12 cellular contexts compared by ENCODE assay signal in the genomic region with DNA sequence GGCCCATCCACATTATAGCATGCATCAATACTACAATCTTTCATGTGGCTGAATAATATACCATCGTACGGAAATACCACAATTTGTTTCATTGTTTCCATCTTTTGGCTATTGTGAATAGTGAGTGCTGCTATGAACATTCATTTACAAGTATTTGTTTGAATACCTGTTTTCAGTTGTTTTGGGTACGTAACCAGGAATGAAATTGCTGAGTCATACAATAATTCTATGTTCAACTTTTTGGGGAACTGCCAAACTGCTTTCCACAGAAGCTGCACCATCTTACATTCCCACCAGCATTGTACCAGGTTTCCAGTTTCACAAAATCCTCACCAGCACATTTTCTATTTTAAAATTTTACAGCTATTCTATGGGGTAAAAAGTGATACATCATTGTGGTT. TPM values are rescaled to one million over a fixed set of nuclear protein-coding genes. Genes with fewer than 3 reads are reported as not detected.
DNase-seq lines count a peak whose midpoint lies in the region; ATAC-seq and TF ChIP-seq lines count a peak whose summit lies in the region.
"Had no signal": no experiment of that assay in that cellular context is flagged by ENCODE, and none has a peak within 500 bp of the region (broad histone marks: within the 10 kb centered on the region; RNA-seq: fewer than 3 reads in every experiment).

No MANE protein-coding gene starts in this region.

- no peaks in the 10 kb centered on the region for H3K27me3 Mint-ChIP-seq in activated T-cell treated with anti-CD3 and anti-CD28 coated beads, Interleukin-2, amount 50 U/mL, for 72 hours (ENCODE audit: low read depth)
- H3K27me3 Mint-ChIP-seq: CD4-positive, alpha-beta memory T cell had no signal

- peak; percentile 69 to 75 for ATAC-seq in activated T-cell treated with anti-CD3 and anti-CD28 coated beads, Interleukin-2, amount 50 U/mL, for 72 hours (replicated peaks in 1 of 2)
- peak; percentile 54; the same call in 1 of the 2 replicates for ATAC-seq in Panc1
- peak; percentile 84 for ATAC-seq in stimulated activated effector memory CD8-positive, alpha-beta T cell treated with anti-CD3 and anti-CD28 coated beads, Interleukin-12 subunit alpha, Interleukin-12 subunit beta, amount 100 ng/mL, for 72 hours
- ATAC-seq in GM19023 (IDR thresholded peaks at IDR 0.05; ENCODE audit: unreplicated experiment): no peak
- ATAC-seq in GM21526 (IDR thresholded peaks at IDR 0.05; ENCODE audit: low FRiP score, unreplicated experiment): no peak

- no TSS peak for BruUV-seq in Panc1 (replicated peaks; lab: Mats Ljungman, UMichigan)

- H3K4me3 ChIP-seq in Panc1 (ENCODE audit: low read depth in 2 of 2, low read length in 2 of 2): no peak overlapping the region
- H3K4me3 ChIP-seq: HAP-1 had no signal

- H3K4me1 Mint-ChIP-seq in activated T-cell treated with anti-CD3 and anti-CD28 coated beads, Interleukin-2, amount 50 U/mL, for 72 hours (ENCODE audit: low read depth): peaks cover 53% of the 10 kb centered on the region
- H3K4me1 Mint-ChIP-seq in stimulated activated effector memory CD8-positive, alpha-beta T cell treated with anti-CD3 and anti-CD28 coated beads, Interleukin-12 subunit alpha, Interleukin-12 subunit beta, amount 100 ng/mL, for 72 hours: peaks cover 36% of the 10 kb centered on the region

- peak overlapping the region; percentile 99 for H3K27ac Mint-ChIP-seq in activated T-cell treated with anti-CD3 and anti-CD28 coated beads, Interleukin-2, amount 50 U/mL, for 72 hours
- peak overlapping the region; percentile 88 for H3K27ac Mint-ChIP-seq in stimulated activated effector memory CD8-positive, alpha-beta T cell treated with anti-CD3 and anti-CD28 coated beads, Interleukin-12 subunit alpha, Interleukin-12 subunit beta, amount 100 ng/mL, for 72 hours

- no peaks in the 10 kb centered on the region for H3K27me3 ChIP-seq in Panc1 (ENCODE audit: control insufficient read depth, insufficient read depth, low read length)

- H3K27ac ChIP-seq in Panc1 (ENCODE audit: low read length): no peak overlapping the region

- no peaks in the 10 kb centered on the region for H3K4me1 ChIP-seq in Panc1 (ENCODE audit: control insufficient read depth, insufficient read depth, low read length)

- CTCF ChIA-PET in Panc1 (lab: Charles Lee): no interaction called here

- no peaks in the 10 kb centered on the region for H3K9me3 ChIP-seq in Panc1 (ENCODE audit: control insufficient read depth, insufficient read depth, low read depth, low read length)
- H3K9me3 ChIP-seq: HAP-1 had no signal

- H3K36me3 Mint-ChIP-seq in activated T-cell treated with anti-CD3 and anti-CD28 coated beads, Interleukin-2, amount 50 U/mL, for 72 hours (ENCODE audit: insufficient read depth in 2 of 2): peaks cover 6 to 16% of the 10 kb centered on the region in 2 donors
- peaks cover 35% of the 10 kb centered on the region for H3K36me3 Mint-ChIP-seq in stimulated activated effector memory CD8-positive, alpha-beta T cell treated with anti-CD3 and anti-CD28 coated beads, Interleukin-12 subunit alpha, Interleukin-12 subunit beta, amount 100 ng/mL, for 72 hours

- intact Hi-C loops in Panc1 (cut with micrococcal nuclease; ENCODE audit: unreplicated experiment): no loop called here

- H3K9me3 Mint-ChIP-seq in activated T-cell treated with anti-CD3 and anti-CD28 coated beads, Interleukin-2, amount 50 U/mL, for 72 hours: peaks cover 6 to 10% of the 10 kb centered on the region in 2 donors
- H3K9me3 Mint-ChIP-seq in stimulated activated effector memory CD8-positive, alpha-beta T cell treated with anti-CD3 and anti-CD28 coated beads, Interleukin-12 subunit alpha, Interleukin-12 subunit beta, amount 100 ng/mL, for 72 hours: peaks cover 7% of the 10 kb centered on the region

- no peaks in the 10 kb centered on the region for H3K36me3 ChIP-seq in Panc1 (ENCODE audit: control insufficient read depth, insufficient read depth, low read length)

- no peak for DNase-seq in activated T-cell treated with anti-CD3 and anti-CD28 coated beads, Interleukin-2, amount 50 U/mL, for 72 hours
- DNase-seq in activated T-cell treated with anti-CD3 and anti-CD28 coated beads, Interleukin-2, amount 50 U/mL, for 1 hour: no peak
- no peak for DNase-seq in Panc1 (ENCODE audit: low read depth, low spot score)
- DNase-seq in dermis microvascular lymphatic vessel endothelial cell (ENCODE audit: low read depth in 2 of 2): peak; percentile 17 to 33
- no peak for DNase-seq in stimulated activated effector memory CD8-positive, alpha-beta T cell treated with anti-CD3 and anti-CD28 coated beads, Interleukin-12 subunit alpha, Interleukin-12 subunit beta, amount 100 ng/mL, for 72 hours (ENCODE audit: low spot score in 2 of 2)
- no peak for DNase-seq in SKM-1 treated with dmso at 0.1 percent for 144 hours (lab: John Stamatoyannopoulos, UW; ENCODE audit: unreplicated experiment)
- DNase-seq: activated gamma-delta T cell treated with Interleukin-2 at 50 U/mL for 16 hours; CD4-positive, alpha-beta memory T cell; mesendoderm had no signal

- no peak for TF ChIP-seq CTCF in Panc1 (IDR thresholded peaks at IDR 0.05)

- POLR2A ChIA-PET in Panc1 (lab: Charles Lee): no interaction called here

- H3K4me3 Mint-ChIP-seq in activated T-cell treated with anti-CD3 and anti-CD28 coated beads, Interleukin-2, amount 50 U/mL, for 72 hours: peak overlapping the region in 1 of 2 donors; percentile 76
- peak overlapping the region; percentile 21 for H3K4me3 Mint-ChIP-seq in stimulated activated effector memory CD8-positive, alpha-beta T cell treated with anti-CD3 and anti-CD28 coated beads, Interleukin-12 subunit alpha, Interleukin-12 subunit beta, amount 100 ng/mL, for 72 hours

- in situ Hi-C loops in Panc1 (cut with HindIII; ENCODE audit: low pct_unique_long_range_greater_than_20kb, low sequenced_read_pairs): no loop called here

RNA-seq across cellular contexts. Expression of gene MANBA, which starts 28.5 kb away (rescaled TPM):
- total RNA-seq in activated T-cell treated with anti-CD3 and anti-CD28 coated beads, Interleukin-2, amount 50 U/mL, for 72 hours: 10 to 100 TPM; 14.8 to 16.8 TPM
- total RNA-seq in Panc1 (2021; ENCODE audit: unreplicated experiment): 14.5 TPM
- 9.4 TPM for polyA plus RNA-seq in Panc1 (2012; ENCODE audit: insufficient read length)
- total RNA-seq in dermis microvascular lymphatic vessel endothelial cell: 8.3 and 12.3 TPM in 2 replicates

RNA-seq across cellular contexts. Expression of gene UBE2D3, which starts 38.0 kb away (rescaled TPM):
- 100 to 1,000 TPM; 460 to 481 TPM for total RNA-seq in activated T-cell treated with anti-CD3 and anti-CD28 coated beads, Interleukin-2, amount 50 U/mL, for 72 hours
- total RNA-seq in Panc1 (2021; ENCODE audit: unreplicated experiment) (191 TPM), dermis microvascular lymphatic vessel endothelial cell (301 and 302 TPM in 2 replicates)
- polyA plus RNA-seq in Panc1 (2012; ENCODE audit: insufficient read length): 164 TPM

Comparison
In these comparisons a context has a peak if more than half of its experiments do, and no peak if none do; other contexts are left out.
1. ATAC-seq: peak in activated T-cell treated with anti-CD3 and anti-CD28 coated beads, Interleukin-2, amount 50 U/mL, for 72 hours (2 of 2), Panc1 (single experiment) and stimulated activated effector memory CD8-positive, alpha-beta T cell treated with anti-CD3 and anti-CD28 coated beads, Interleukin-12 subunit alpha, Interleukin-12 subunit beta, amount 100 ng/mL, for 72 hours (single experiment); none in GM19023 (single experiment) and GM21526 (single experiment).
2. DNase-seq: peak in dermis microvascular lymphatic vessel endothelial cell (2 of 2); none in activated T-cell treated with anti-CD3 and anti-CD28 coated beads, Interleukin-2, amount 50 U/mL, for 72 hours (0 of 2), activated T-cell treated with anti-CD3 and anti-CD28 coated beads, Interleukin-2, amount 50 U/mL, for 1 hour (single experiment), Panc1 (single experiment), stimulated activated effector memory CD8-positive, alpha-beta T cell treated with anti-CD3 and anti-CD28 coated beads, Interleukin-12 subunit alpha, Interleukin-12 subunit beta, amount 100 ng/mL, for 72 hours (0 of 2) and SKM-1 treated with dmso at 0.1 percent for 144 hours (single experiment).